Comparison of ENCODE assay signal across 13 cellular contexts in genomic region chr6:144460224-144461095, GRCh38.
DNase-seq lines count a peak whose midpoint lies in the region; ATAC-seq, FAIRE-seq and TF ChIP-seq lines count a peak whose summit lies in the region.
"Had no signal": no experiment of that assay in that cellular context is flagged by ENCODE, and none has a peak within 500 bp of the region (broad histone marks: within the 10 kb centered on the region; RNA-seq: fewer than 3 reads in every experiment).

No MANE protein-coding gene starts in this region.

- peaks cover 26 to 44% (median 34%) of the 10 kb centered on the region in 3 donors for H3K4me1 Mint-ChIP-seq in CD8-positive, alpha-beta memory T cell
- peaks cover 15% of the 10 kb centered on the region for H3K4me1 Mint-ChIP-seq in activated naive CD8-positive, alpha-beta T cell treated with anti-CD3 and anti-CD28 coated beads for 36 hours

- no peaks in the 10 kb centered on the region for H3K9me3 Mint-ChIP-seq in CD8-positive, alpha-beta memory T cell
- H3K9me3 Mint-ChIP-seq in activated naive CD8-positive, alpha-beta T cell treated with anti-CD3 and anti-CD28 coated beads for 36 hours: no peaks in the 10 kb centered on the region

- H3K4me1 ChIP-seq in CD8-positive, alpha-beta memory T cell (ENCODE audit: insufficient read depth, low read length): peaks cover 19% of the 10 kb centered on the region
- H3K4me1 ChIP-seq: body of pancreas, Caco-2, SJSA1 had no signal

- peak in 1 of 5 donors; percentile 30 for DNase-seq in CD8-positive, alpha-beta memory T cell
- no peak for DNase-seq in activated naive CD8-positive, alpha-beta T cell treated with anti-CD3 and anti-CD28 coated beads for 36 hours
- DNase-seq in D721Med (ENCODE audit: insufficient read length, low spot score) (no peak), Right ventricle myocardium inferior (ENCODE audit: missing footprints) (no peak), SIG-M5 treated with dmso at 0.1 percent for 504 hours (lab: John Stamatoyannopoulos, UW; ENCODE audit: unreplicated experiment) (no peak), HPDE6-E6E7 (ENCODE audit: extremely low spot score) (no peak)
- DNase-seq: body of pancreas, Caco-2, IMR-90 had no signal

- peak overlapping the region; percentile 3 to 91 (median 83) for H3K27ac Mint-ChIP-seq in CD8-positive, alpha-beta memory T cell
- H3K27ac Mint-ChIP-seq in activated naive CD8-positive, alpha-beta T cell treated with anti-CD3 and anti-CD28 coated beads for 36 hours: peak overlapping the region; percentile 77

- H3K36me3 ChIP-seq in CD8-positive, alpha-beta memory T cell (ENCODE audit: insufficient read depth, low read length): peaks cover 32% of the 10 kb centered on the region

- no peak overlapping the region for H3K27ac ChIP-seq in CD8-positive, alpha-beta memory T cell (ENCODE audit: low read depth, low read length)
- H3K27ac ChIP-seq: SJSA1 had no signal

- CTCF ChIA-PET in CD8-positive, alpha-beta memory T cell (lab: Charles Lee): no interaction called here

- POLR2A ChIA-PET in CD8-positive, alpha-beta memory T cell (lab: Charles Lee): interaction anchor here (0.7 kb wide), 1 partner anchor 116 kb away, joined by 3 read pairs; no protein-coding TSS in a partner anchor

- H3K4me3 ChIP-seq in CD8-positive, alpha-beta memory T cell (ENCODE audit: low read length): no peak overlapping the region
- H3K4me3 ChIP-seq: body of pancreas, SJSA1, smooth muscle cell had no signal

- no peaks in the 10 kb centered on the region for H3K9me3 ChIP-seq in CD8-positive, alpha-beta memory T cell (ENCODE audit: low read length)
- H3K9me3 ChIP-seq: body of pancreas, Caco-2, SJSA1 had no signal

- peaks cover 0 to 2% of the 10 kb centered on the region in 2 donors for H3K27me3 Mint-ChIP-seq in CD8-positive, alpha-beta memory T cell
- no peaks in the 10 kb centered on the region for H3K27me3 Mint-ChIP-seq in activated naive CD8-positive, alpha-beta T cell treated with anti-CD3 and anti-CD28 coated beads for 36 hours

- ATAC-seq in GM19328 (IDR thresholded peaks at IDR 0.05; ENCODE audit: unreplicated experiment) (peak; percentile 70), HG03045 (IDR thresholded peaks at IDR 0.05; ENCODE audit: unreplicated experiment) (peak; percentile 75), Right ventricle myocardium inferior (no peak)
- ATAC-seq: body of pancreas had no signal

- intact Hi-C loops in Right ventricle myocardium inferior (cut with DNase I): no loop called here

- peak overlapping the region in 6 of 7 donors; percentile 30 to 62 (median 52) for H3K4me3 Mint-ChIP-seq in CD8-positive, alpha-beta memory T cell
- H3K4me3 Mint-ChIP-seq in activated naive CD8-positive, alpha-beta T cell treated with anti-CD3 and anti-CD28 coated beads for 36 hours: peak overlapping the region; percentile 22

- no peak for TF ChIP-seq CTCF in D721Med (IDR thresholded peaks at IDR 0.05; ENCODE audit: insufficient read depth, missing control alignments)

- FAIRE-seq in D721Med (lab: Jason Lieb, UNC): no peak

- peaks cover 26 to 87% (median 35%) of the 10 kb centered on the region in 3 donors for H3K36me3 Mint-ChIP-seq in CD8-positive, alpha-beta memory T cell
- peaks cover 37% of the 10 kb centered on the region for H3K36me3 Mint-ChIP-seq in activated naive CD8-positive, alpha-beta T cell treated with anti-CD3 and anti-CD28 coated beads for 36 hours

- no peaks in the 10 kb centered on the region for H3K27me3 ChIP-seq in CD8-positive, alpha-beta memory T cell (ENCODE audit: insufficient read depth, low read length, poor library complexity, severe bottlenecking)
- H3K27me3 ChIP-seq: body of pancreas, SJSA1 had no signal
